31 cellular contexts compared by ENCODE assay signal in genomic region chr9:87661241-87661640, GRCh38.
"Had no signal": no experiment of that assay in that cellular context is flagged by ENCODE, and none has a peak within 500 bp of the region (broad histone marks: within the 10 kb centered on the region; RNA-seq: fewer than 3 reads in every experiment).

No MANE protein-coding gene starts in this region.

- H3K4me3 ChIP-seq: adrenal gland, ascending aorta, gastroesophageal sphincter, ovary, suprapubic skin, tibial artery had no signal

- H3K9me3 Mint-ChIP-seq: activated CD4-positive, alpha-beta T cell treated with anti-CD3 and anti-CD28 coated beads, Interleukin-2, amount 10 ng/mL, durations not matched to agents 7 days and 5 days; activated CD8-positive, alpha-beta T cell treated with anti-CD3 and anti-CD28 coated beads for 36 hours; activated naive CD4-positive, alpha-beta T cell treated with anti-CD3 and anti-CD28 coated beads for 36 hours; nephron progenitor cell had no signal

- H3K36me3 Mint-ChIP-seq: activated naive CD8-positive, alpha-beta T cell treated with anti-CD3 and anti-CD28 coated beads for 36 hours; naive B cell had no signal

- H3K9me3 ChIP-seq: adrenal gland, ascending aorta, gastroesophageal sphincter, neutrophil, ovary, suprapubic skin, tibial artery had no signal

- H3K4me3 Mint-ChIP-seq: activated CD4-positive, alpha-beta T cell treated with anti-CD3 and anti-CD28 coated beads, Interleukin-2, amount 10 ng/mL, durations not matched to agents 7 days and 5 days; activated CD8-positive, alpha-beta T cell treated with anti-CD3 and anti-CD28 coated beads for 36 hours; activated naive CD4-positive, alpha-beta T cell treated with anti-CD3 and anti-CD28 coated beads for 36 hours; activated naive CD8-positive, alpha-beta T cell treated with anti-CD3 and anti-CD28 coated beads for 36 hours; naive B cell; nephron progenitor cell; T-helper 17 cell had no signal

- H3K27me3 Mint-ChIP-seq: activated CD8-positive, alpha-beta T cell treated with anti-CD3 and anti-CD28 coated beads for 36 hours; progenitor cell of endocrine pancreas had no signal

- H3K4me1 ChIP-seq: ascending aorta, suprapubic skin had no signal

- ATAC-seq: activated CD8-positive, alpha-beta T cell treated with anti-CD3 and anti-CD28 coated beads for 36 hours; gastroesophageal sphincter; left cardiac atrium; sciatic nerve; T-helper 17 cell had no signal

- H3K36me3 ChIP-seq: adrenal gland, ascending aorta, brain microvascular endothelial cell, ovary, tibial artery had no signal

- H3K27me3 ChIP-seq: adrenal gland, ascending aorta, brain microvascular endothelial cell, gastroesophageal sphincter, neutrophil, ovary, suprapubic skin, tibial artery had no signal

- H3K27ac ChIP-seq: adrenal gland, ascending aorta, brain microvascular endothelial cell, neutrophil, ovary, suprapubic skin, tibial artery had no signal

- H3K27ac Mint-ChIP-seq: activated CD4-positive, alpha-beta T cell treated with anti-CD3 and anti-CD28 coated beads, Interleukin-2, amount 10 ng/mL, durations not matched to agents 7 days and 5 days; activated CD8-positive, alpha-beta T cell treated with anti-CD3 and anti-CD28 coated beads for 36 hours; activated naive CD4-positive, alpha-beta T cell treated with anti-CD3 and anti-CD28 coated beads for 36 hours; activated naive CD8-positive, alpha-beta T cell treated with anti-CD3 and anti-CD28 coated beads for 36 hours; naive B cell; nephron progenitor cell; T-helper 17 cell had no signal

- DNase-seq: activated CD4-positive, alpha-beta T cell treated with anti-CD3 and anti-CD28 coated beads, Interleukin-2, amount 10 ng/mL, durations not matched to agents 7 days and 5 days; activated CD4-positive, CD25-positive, alpha-beta regulatory T cell treated with anti-CD3 and anti-CD28 coated beads, Interleukin-2, amount 50 U/mL, for 72 hours; activated CD8-positive, alpha-beta T cell treated with anti-CD3 and anti-CD28 coated beads for 36 hours; activated effector memory CD4-positive, alpha-beta T cell treated with anti-CD3 and anti-CD28 coated beads, Interleukin-2, amount 50 U/mL, for 16 hours; activated naive CD4-positive, alpha-beta T cell treated with anti-CD3 and anti-CD28 coated beads for 36 hours; activated naive CD8-positive, alpha-beta T cell treated with anti-CD3 and anti-CD28 coated beads for 36 hours; activated T-cell treated with anti-CD3 and anti-CD28 coated beads, Interleukin-2, amount 50 U/mL, for 48 hours; adrenal gland; brain microvascular endothelial cell; cortex of kidney; head of caudate nucleus; hippocampal formation; left cardiac atrium; mammary epithelial cell; naive B cell; nephron progenitor cell; ovary; small intestine; stimulated activated CD4-positive, alpha-beta T cell treated with anti-CD3 and anti-CD28 coated beads, Interleukin-1b, Interleukin-23, amount 100 ng/mL, for 48 hours; stimulated activated CD4-positive, alpha-beta T cell treated with anti-CD3 and anti-CD28 coated beads, Interleukin-4, amount 100 ng/mL, for 4 hours; stimulated activated CD8-positive, alpha-beta memory T cell treated with anti-CD3 and anti-CD28 coated beads, Interleukin-4, amount 100 ng/mL, for 48 hours; stimulated activated naive CD4-positive, alpha-beta T cell; T-helper 17 cell; T1000; tibial artery had no signal

- H3K4me1 Mint-ChIP-seq: activated CD4-positive, alpha-beta T cell treated with anti-CD3 and anti-CD28 coated beads, Interleukin-2, amount 10 ng/mL, durations not matched to agents 7 days and 5 days; activated naive CD8-positive, alpha-beta T cell treated with anti-CD3 and anti-CD28 coated beads for 36 hours; naive B cell had no signal
